ENCODE assay signal across 8 cellular contexts in the genomic region with DNA sequence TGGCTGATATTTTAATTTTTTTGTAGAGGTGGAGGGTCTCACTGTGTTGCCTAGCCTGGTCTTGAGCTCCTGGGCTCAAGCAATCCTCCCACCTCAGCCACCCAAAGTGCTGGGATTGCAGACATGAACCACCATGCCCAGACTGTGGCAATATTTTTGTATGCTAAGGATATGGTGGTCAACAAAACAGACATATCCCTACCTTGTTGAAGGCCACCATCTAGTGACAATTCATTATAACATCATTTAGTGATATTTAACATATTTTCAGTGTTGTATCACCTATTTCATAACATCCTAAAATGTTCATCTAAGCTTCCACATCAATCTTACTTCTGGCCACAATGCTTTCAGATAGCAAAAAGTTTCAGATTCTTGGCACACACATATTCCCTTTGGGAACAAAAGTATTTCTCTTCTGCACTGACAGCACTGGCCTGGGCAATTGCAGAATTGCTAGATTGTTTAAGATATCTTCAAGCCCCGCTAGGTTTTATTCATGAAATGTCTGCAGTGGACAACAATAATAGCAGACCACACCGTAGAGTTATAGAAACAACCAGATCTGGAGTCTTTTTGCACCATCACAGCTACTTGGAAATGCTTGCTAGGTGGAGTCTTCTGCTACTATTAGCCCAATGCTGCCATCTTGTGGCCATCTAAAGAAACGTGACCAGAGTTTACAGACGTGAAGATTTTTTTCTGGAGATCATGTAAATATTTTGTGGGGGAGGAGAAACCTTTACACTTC. TPM values are rescaled to one million over a fixed set of nuclear protein-coding genes. Genes with fewer than 3 reads are reported as not detected.
DNase-seq lines count a peak whose midpoint lies in the region; ATAC-seq, FAIRE-seq and TF ChIP-seq lines count a peak whose summit lies in the region.

No MANE protein-coding gene starts in this region.

- no peak overlapping the region for H3K27ac Mint-ChIP-seq in activated CD4-positive, alpha-beta memory T cell treated with anti-CD3 and anti-CD28 coated beads, Interleukin-2, amount 10 ng/mL, durations not matched to agents 7 days and 5 days

- no peaks in the 10 kb centered on the region for H3K27me3 ChIP-seq in H1 (replicated peaks in 1 of 4; ENCODE audit: control insufficient read depth in 3 of 4, extremely low read depth in 1 of 4, insufficient read depth in 3 of 4, low read length in 3 of 4)

- no peak overlapping the region for H3K18ac ChIP-seq in H1 (ENCODE audit: extremely low read depth, low read length)

- H3K36me3 Mint-ChIP-seq in activated CD4-positive, alpha-beta memory T cell treated with anti-CD3 and anti-CD28 coated beads, Interleukin-2, amount 10 ng/mL, durations not matched to agents 7 days and 5 days (ENCODE audit: low read depth): no peaks in the 10 kb centered on the region

- H3K9ac ChIP-seq in H1 (replicated peaks in 1 of 4; ENCODE audit: extremely low read depth in 1 of 4, low read depth in 3 of 4, low read length in 3 of 4): no peak overlapping the region

- no peak overlapping the region for H2BK12ac ChIP-seq in H1 (ENCODE audit: low read depth, low read length)

- no peaks in the 10 kb centered on the region for H4K20me1 ChIP-seq in H1 (replicated peaks in 1 of 2; ENCODE audit: control insufficient read depth in 1 of 2, insufficient read depth in 2 of 2, low read length in 2 of 2)

- H2AK5ac ChIP-seq in H1 (ENCODE audit: low read depth, low read length): no peak overlapping the region

- no peak overlapping the region for H3K14ac ChIP-seq in H1 (ENCODE audit: insufficient read length)

- no peaks in the 10 kb centered on the region for H3K79me2 ChIP-seq in H1 (ENCODE audit: control insufficient read depth in 1 of 2, insufficient read depth in 2 of 2, low read length in 2 of 2)

- H3K4me3 ChIP-seq in H1 (ENCODE audit: extremely low read depth in 1 of 4, insufficient read depth in 2 of 4, low read depth in 3 of 4, low read length in 4 of 4): no peak overlapping the region
- no peak overlapping the region for H3K4me3 ChIP-seq in mucosa of descending colon

- H3K27ac ChIP-seq in C4-2B (no peak overlapping the region), H1 (ENCODE audit: low read depth, low read length) (no peak overlapping the region)

- ATAC-seq in GM19043 (IDR thresholded peaks at IDR 0.05; ENCODE audit: low read depth, unreplicated experiment) (peak; percentile 28), HG03457 (IDR thresholded peaks at IDR 0.05; ENCODE audit: unreplicated experiment) (peak; percentile 27), mucosa of descending colon (peak; percentile 77)

- no peak overlapping the region for H2BK5ac ChIP-seq in H1 (ENCODE audit: low read depth, low read length)

- no peak overlapping the region for H3K4ac ChIP-seq in H1 (replicated peaks; ENCODE audit: insufficient read length, low read depth, low read length)

- H3K4me1 ChIP-seq in H1 (replicated peaks in 1 of 4; ENCODE audit: control insufficient read depth in 3 of 4, insufficient read depth in 4 of 4, low read length in 3 of 4) (no peaks in the 10 kb centered on the region), mucosa of descending colon (ENCODE audit: low read depth) (peaks cover 2% of the 10 kb centered on the region)

- no peak overlapping the region for H3K4me3 Mint-ChIP-seq in activated CD4-positive, alpha-beta memory T cell treated with anti-CD3 and anti-CD28 coated beads, Interleukin-2, amount 10 ng/mL, durations not matched to agents 7 days and 5 days

- H3K23ac ChIP-seq in H1 (ENCODE audit: insufficient read length): no peak overlapping the region

- H3K79me1 ChIP-seq in H1 (ENCODE audit: low read depth, low read length): no peaks in the 10 kb centered on the region

- H3K4me1 Mint-ChIP-seq in activated CD4-positive, alpha-beta memory T cell treated with anti-CD3 and anti-CD28 coated beads, Interleukin-2, amount 10 ng/mL, durations not matched to agents 7 days and 5 days: peaks cover 35% of the 10 kb centered on the region

- no peak overlapping the region for H4K91ac ChIP-seq in H1 (replicated peaks; ENCODE audit: insufficient read length, low read length)

- no peak overlapping the region for H2BK15ac ChIP-seq in H1 (ENCODE audit: low read length)

- H2BK120ac ChIP-seq in H1 (replicated peaks; ENCODE audit: low read depth, low read length): no peak overlapping the region

- H3K36me3 ChIP-seq in H1 (ENCODE audit: control insufficient read depth in 2 of 4, insufficient read depth in 4 of 4, low read length in 3 of 4) (no peaks in the 10 kb centered on the region), mucosa of descending colon (ENCODE audit: low read depth) (no peaks in the 10 kb centered on the region)

- no peak overlapping the region for H3K56ac ChIP-seq in H1 (replicated peaks; ENCODE audit: insufficient read length, low read depth, low read length)

- TF ChIP-seq POLR2A in H1 (IDR thresholded peaks at IDR 0.05; ENCODE audit: control extremely low read depth in 1 of 2, low read depth in 2 of 2, low read length in 2 of 2): no peak

- no peak overlapping the region for H3K4me2 ChIP-seq in H1 (ENCODE audit: insufficient read depth in 1 of 2, low read depth in 2 of 2, low read length in 2 of 2)

- TF ChIP-seq RAD21 in H1 (IDR thresholded peaks at IDR 0.05 in 1 of 2, conservative IDR thresholded peaks at IDR 0.05 in 1 of 2; ENCODE audit: low read depth in 2 of 2, low read length in 2 of 2): peak; percentile 94 to 96

- no peaks in the 10 kb centered on the region for H3K9me3 Mint-ChIP-seq in activated CD4-positive, alpha-beta memory T cell treated with anti-CD3 and anti-CD28 coated beads, Interleukin-2, amount 10 ng/mL, durations not matched to agents 7 days and 5 days

- CTCF ChIA-PET in activated CD4-positive, alpha-beta memory T cell treated with anti-CD3 and anti-CD28 coated beads, Interleukin-2, amount 10 ng/mL, durations not matched to agents 7 days and 5 days (lab: Charles Lee): interaction anchor here (0.7 to 7.0 kb wide), 24 partner anchors 9 to 262 kb away, joined by 3 to 179 read pairs (median 4); a partner anchor contains a TSS
- CTCF ChIA-PET in H1 (lab: Charles Lee; ENCODE audit: partially characterized antibody): interaction anchor here (0.6 to 6.8 kb wide), 44 partner anchors 9 to 1293 kb away, joined by 3 to 82 read pairs (median 4); a partner anchor contains a TSS

- no peak overlapping the region for H4K5ac ChIP-seq in H1 (ENCODE audit: insufficient read length, low read depth, low read length)

- TF ChIP-seq EP300 in H1 (IDR thresholded peaks at IDR 0.05; ENCODE audit: borderline replicate concordance in 1 of 2, low read depth in 2 of 2, low read length in 2 of 2): no peak

- WGBS in H1 (ENCODE audit: extremely low coverage in 1 of 2, insufficient coverage in 1 of 2, insufficient read length in 1 of 2, insufficient replicate concordance in 2 of 2, low coverage in 1 of 2, low lambda C conversion rate in 2 of 2, missing lambda C conversion rate in 1 of 2), 2 experiments: 16% methylated on average over 4 of the region's 4 CpGs; no CpG with 5 or more reads in 1 of the 2 experiments

- no peaks in the 10 kb centered on the region for H3K27me3 Mint-ChIP-seq in activated CD4-positive, alpha-beta memory T cell treated with anti-CD3 and anti-CD28 coated beads, Interleukin-2, amount 10 ng/mL, durations not matched to agents 7 days and 5 days

- no peak overlapping the region for H4K8ac ChIP-seq in H1 (ENCODE audit: extremely low read depth, insufficient read depth, low read length)

- DNase-seq in NCI-H774 (lab: John Stamatoyannopoulos, UW) (peak; percentile 57), H1 (ENCODE audit: low read depth in 1 of 2, low spot score in 2 of 2) (peak in 1 of 2 experiments; percentile 54), mucosa of descending colon (peak in 1 of 3 donors; percentile 81)
- peak; percentile 73 for DNase-seq in activated CD4-positive, alpha-beta memory T cell treated with anti-CD3 and anti-CD28 coated beads, Interleukin-2, amount 10 ng/mL, durations not matched to agents 7 days and 5 days
- peak; percentile 17 to 64 for DNase-seq in stimulated activated CD8-positive, alpha-beta memory T cell treated with anti-CD3 and anti-CD28 coated beads, Interleukin-7, amount 100 ng/mL, for 4 hours (ENCODE audit: low read depth in 2 of 2)

- peak; percentile 90 for TF ChIP-seq CTCF in C4-2B (conservative IDR thresholded peaks at IDR 0.05)
- peak in 2 of 3 experiments; percentile 74 to 83; a peak in 3 of 4 replicates for TF ChIP-seq CTCF in H1 (IDR thresholded peaks at IDR 0.05; ENCODE audit: control extremely low read depth in 1 of 3, insufficient read depth in 1 of 3, low read depth in 1 of 3, low read length in 3 of 3)
- TF ChIP-seq CTCF in mucosa of descending colon (IDR thresholded peaks at IDR 0.05): peak; percentile 41

- intact Hi-C loops in mucosa of descending colon (cut with DNase I, micrococcal nuclease): loop anchor here (5.0 to 10.0 kb wide), 2 partner anchors 82 to 85 kb away; a partner anchor contains a TSS

- no peak overlapping the region for H2BK20ac ChIP-seq in H1 (ENCODE audit: low read length)

- FAIRE-seq in H1 (lab: Jason Lieb, UNC): peak; percentile 58

- H3K9me3 ChIP-seq in H1 (ENCODE audit: insufficient read depth in 2 of 2, low read depth in 1 of 2, low read length in 1 of 2) (no peaks in the 10 kb centered on the region), mucosa of descending colon (no peaks in the 10 kb centered on the region)

- POLR2A ChIA-PET in activated CD4-positive, alpha-beta memory T cell treated with anti-CD3 and anti-CD28 coated beads, Interleukin-2, amount 10 ng/mL, durations not matched to agents 7 days and 5 days (lab: Charles Lee): interaction anchor here (1.0 to 1.7 kb wide), 4 partner anchors 8 to 82 kb away, joined by 3 to 13 read pairs (median 4); no protein-coding TSS in a partner anchor
- POLR2A ChIA-PET in H1 (lab: Charles Lee; ENCODE audit: partially characterized antibody): no interaction called here

- H2AFZ ChIP-seq in H1 (ENCODE audit: low read length): no peak overlapping the region

- H3K23me2 ChIP-seq in H1 (ENCODE audit: low read depth, low read length): no peaks in the 10 kb centered on the region

TF ChIP-seq in H1, 55 proteins besides CTCF, POLR2A, EP300 and RAD21:
- TF ChIP-seq MAFK (IDR thresholded peaks at IDR 0.05; ENCODE audit: low read depth, low read length) (0 out of 2 replicates have a peak, but pooled peaks have one; percentile 18), RFX5 (IDR thresholded peaks at IDR 0.05; ENCODE audit: borderline replicate concordance, low read depth, low read length) (no peak)

RNA-seq across cellular contexts. Expression of a gene that starts 58.4 kb away (rescaled TPM):
- total RNA-seq in activated CD4-positive, alpha-beta memory T cell treated with anti-CD3 and anti-CD28 coated beads, Interleukin-2, amount 10 ng/mL, durations not matched to agents 7 days and 5 days: 1 to 10 TPM; 4.1 to 6.1 TPM
- 2.9 and 4.2 TPM in 2 replicates for total RNA-seq in H1 (2021; fragmentation: NEBNext Ultra II Directional; extraction: Animal tissue kit (Norgen Biotek cat#: 25700))
- polyA plus RNA-seq in H1 (2011; rRNA removed): 0.33 and 0.86 TPM in 2 replicates
- 1.4 TPM for polyA plus RNA-seq in H1 (2011; cell fraction: cytosol; rRNA removed)
- 0.40 TPM for polyA plus RNA-seq in H1 (2011; cell fraction: nucleus; rRNA removed)
- 1.1 to 1.3 TPM (median 1.3 TPM) in 4 replicates for polyA plus RNA-seq in H1 (2012, experiment 1 of 2)
- 0.39 TPM for polyA plus RNA-seq in H1 (2012, experiment 2 of 2)
- 3.8 TPM for polyA plus RNA-seq in H1 (2013, experiment 1 of 2)
- 4.0 TPM for polyA plus RNA-seq in H1 (2013, experiment 2 of 2)
- polyA minus RNA-seq in H1 (2011; rRNA and poly(A)+ RNA removed): 0.24 and 0.28 TPM in 2 replicates
- polyA minus RNA-seq in H1 (2011; cell fraction: cytosol; rRNA and poly(A)+ RNA removed): not detected
- 1.6 TPM for polyA minus RNA-seq in H1 (2011; cell fraction: nucleus; rRNA and poly(A)+ RNA removed)
- total RNA-seq in mucosa of descending colon: 1 to 10 TPM; 6.3 to 8.8 (median 8.8) TPM

Comparison
In these comparisons a context has a peak if more than half of its experiments do, and no peak if none do; other contexts are left out.
1. ATAC-seq: peak in every context shown above with its lines; median percentile 77 in mucosa of descending colon; 28 in GM19043; 27 in HG03457.